22 cellular contexts compared by ENCODE assay signal in the genomic region with DNA sequence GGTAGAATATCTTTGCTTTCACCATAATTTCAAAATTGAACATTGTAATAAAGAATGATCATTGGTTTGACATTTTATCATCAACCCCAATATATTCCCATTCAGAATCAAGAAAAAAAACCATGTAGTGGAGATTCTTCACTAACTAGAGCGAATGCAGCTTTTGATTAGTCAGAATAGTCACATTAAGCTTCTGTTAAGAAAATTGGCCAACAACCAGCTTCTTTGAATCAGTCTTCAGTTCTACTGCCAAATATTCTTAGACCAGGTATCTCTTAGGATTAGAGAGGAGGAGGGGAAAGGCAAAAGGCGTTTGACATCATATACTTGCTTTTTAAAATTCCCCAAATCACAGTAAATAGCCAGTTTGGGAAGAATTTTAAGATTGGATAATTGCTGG. TPM values are rescaled to one million over a fixed set of nuclear protein-coding genes. Genes with fewer than 3 reads are reported as not detected.
DNase-seq lines count a peak whose midpoint lies in the region; ATAC-seq, FAIRE-seq and TF ChIP-seq lines count a peak whose summit lies in the region.
"Had no signal": no experiment of that assay in that cellular context is flagged by ENCODE, and none has a peak within 500 bp of the region (broad histone marks: within the 10 kb centered on the region; RNA-seq: fewer than 3 reads in every experiment).

No MANE protein-coding gene starts in this region.

- H3K9me3 Mint-ChIP-seq in MCF 10A (ENCODE audit: unreplicated experiment): no peaks in the 10 kb centered on the region
- H3K9me3 Mint-ChIP-seq: CD4-positive, CD25-positive, alpha-beta regulatory T cell had no signal

- H3K4me1 Mint-ChIP-seq in MCF 10A (ENCODE audit: insufficient read depth, unreplicated experiment): no peaks in the 10 kb centered on the region
- H3K4me1 Mint-ChIP-seq: CD4-positive, CD25-positive, alpha-beta regulatory T cell had no signal

- no peak overlapping the region for H3K4me3 Mint-ChIP-seq in MCF 10A (ENCODE audit: unreplicated experiment)
- H3K4me3 Mint-ChIP-seq: CD4-positive, CD25-positive, alpha-beta regulatory T cell had no signal

- CTCF ChIA-PET in MCF 10A (lab: Yijun Ruan, JAX) (interaction anchor here (0.6 to 1.3 kb wide), 2 partner anchors 20 to 160 kb away, joined by 4 read pairs; no protein-coding TSS in a partner anchor), HepG2 (lab: Yijun Ruan, JAX; ENCODE audit: low intra/inter-chr PET ratio, low total read pairs) (no interaction called here)

- H2AFZ ChIP-seq in HepG2 (ENCODE audit: low read length): no peak overlapping the region
- no peak overlapping the region for H2AFZ ChIP-seq in MM.1S (ENCODE audit: low read length)

- H3K36me3 ChIP-seq in breast epithelium (no peaks in the 10 kb centered on the region), HepG2 (replicated peaks in 1 of 2; ENCODE audit: control insufficient read depth in 1 of 2, insufficient read depth in 2 of 2, low read length in 2 of 2) (peaks cover 0 to 4% of the 10 kb centered on the region in 2 experiments; a peak in 1 of 5 replicates), MM.1S (replicated peaks; ENCODE audit: insufficient read depth, low read length) (no peaks in the 10 kb centered on the region)
- H3K36me3 ChIP-seq: BE2C, Peyer's patch had no signal

- POLR2A ChIA-PET in MCF 10A (lab: Yijun Ruan, JAX): interaction anchor here (0.6 to 2.1 kb wide), 4 partner anchors 79 to 1226 kb away, joined by 3 to 5 read pairs (median 3); a partner anchor contains a TSS
- POLR2A ChIA-PET in HepG2 (lab: Yijun Ruan, JAX): interaction anchor here (0.9 to 1.2 kb wide), 3 partner anchors 22 to 88 kb away, joined by 3 to 4 read pairs (median 3); a partner anchor contains a TSS

- no peaks in the 10 kb centered on the region for H3F3A ChIP-seq in MM.1S (ENCODE audit: insufficient read depth, low read length)

- FAIRE-seq in HepG2 (lab: Jason Lieb, UNC): no peak

- no peak for TF ChIP-seq POLR2A in breast epithelium (IDR thresholded peaks at IDR 0.05)
- TF ChIP-seq POLR2A in HepG2 (IDR thresholded peaks at IDR 0.05; ENCODE audit: insufficient read depth in 1 of 2, low read depth in 2 of 2, low read length in 2 of 2): no peak

- intact Hi-C loops in MCF 10A (cut with micrococcal nuclease): no loop called here
- intact Hi-C loops in breast epithelium (cut with DNase I; ENCODE audit: low total_unique reads): no loop called here
- intact Hi-C loops in HepG2 (cut with micrococcal nuclease; ENCODE audit: unreplicated experiment): loop anchor here (10.0 kb wide), 1 partner anchor 45 kb away; no protein-coding TSS in a partner anchor

- no peaks in the 10 kb centered on the region for H3K9me3 ChIP-seq in breast epithelium
- H3K9me3 ChIP-seq in HepG2 (ENCODE audit: low read length): no peaks in the 10 kb centered on the region
- no peaks in the 10 kb centered on the region for H3K9me3 ChIP-seq in MM.1S (replicated peaks; ENCODE audit: insufficient read depth, low read length)
- H3K9me3 ChIP-seq: BE2C, Peyer's patch had no signal

- TF ChIP-seq CTCF in MCF 10A (IDR thresholded peaks at IDR 0.05; ENCODE audit: unreplicated experiment) (no peak), breast epithelium (IDR thresholded peaks at IDR 0.05) (no peak), epithelial cell of proximal tubule (conservative IDR thresholded peaks at IDR 0.05; ENCODE audit: low read depth, low read length) (no peak), HepG2 (CRISPR knock-in tag; IDR thresholded peaks at IDR 0.05) (no peak), MM.1S (IDR thresholded peaks at IDR 0.05; ENCODE audit: low read length) (no peak)

- no peaks in the 10 kb centered on the region for H3K36me3 Mint-ChIP-seq in MCF 10A (ENCODE audit: insufficient read depth, unreplicated experiment)
- H3K36me3 Mint-ChIP-seq: CD4-positive, CD25-positive, alpha-beta regulatory T cell had no signal

- H3K4me2 ChIP-seq in HepG2 (ENCODE audit: low read depth, low read length) (0 out of 2 replicates have a peak overlapping the region, but pooled peaks have one; percentile 3), MM.1S (ENCODE audit: low read depth, low read length) (no peak overlapping the region)

- no peak overlapping the region for H3K27ac ChIP-seq in breast epithelium
- no peak overlapping the region for H3K27ac ChIP-seq in HepG2 (ENCODE audit: extremely low read length, insufficient read depth, low read length)
- H3K27ac ChIP-seq in MM.1S (ENCODE audit: low read length): no peak overlapping the region

- H3K27ac Mint-ChIP-seq in MCF 10A (ENCODE audit: low read depth, unreplicated experiment): no peak overlapping the region
- H3K27ac Mint-ChIP-seq: CD4-positive, CD25-positive, alpha-beta regulatory T cell had no signal

- no peaks in the 10 kb centered on the region for H3K4me1 ChIP-seq in breast epithelium
- peaks cover 23% of the 10 kb centered on the region for H3K4me1 ChIP-seq in HepG2 (ENCODE audit: insufficient read depth, low read length)
- no peaks in the 10 kb centered on the region for H3K4me1 ChIP-seq in MM.1S (ENCODE audit: low read length)
- H3K4me1 ChIP-seq: BE2C, Peyer's patch had no signal

- TF ChIP-seq RAD21 in HepG2 (CRISPR knock-in tag; IDR thresholded peaks at IDR 0.05): no peak

- H4K20me1 ChIP-seq in HepG2 (ENCODE audit: insufficient read depth, low read length): no peaks in the 10 kb centered on the region
- no peaks in the 10 kb centered on the region for H4K20me1 ChIP-seq in MM.1S (ENCODE audit: insufficient read depth, low read length)

- H3K9me2 ChIP-seq in MM.1S (replicated peaks; ENCODE audit: insufficient read depth, low read length): no peaks in the 10 kb centered on the region

- no peak overlapping the region for H3K9ac ChIP-seq in HepG2 (ENCODE audit: insufficient read depth, low read depth, low read length)
- no peak overlapping the region for H3K9ac ChIP-seq in MM.1S (ENCODE audit: low read length)

- DNase-seq in MCF 10A (ENCODE audit: unreplicated experiment) (peak; percentile 16), breast epithelium (ENCODE audit: low spot score in 2 of 2) (no peak), epithelial cell of proximal tubule (ENCODE audit: low read depth) (peak; percentile 19), HepG2 (ENCODE audit: low spot score) (no peak), MM.1S (no peak), T-helper 9 cell (no peak)
- DNase-seq in activated CD4-positive, alpha-beta T cell treated with anti-CD3 and anti-CD28 coated beads, Interleukin-2, amount 50 U/mL, for 1 hour: no peak
- DNase-seq: 8988T; BE2C; CD4-positive, CD25-positive, alpha-beta regulatory T cell; COR-L47; DMS153; GDM1; HCEC 1CT; NCI-H1105; NCI-H187; NCI-H2107; NCI-H510A; NCI-H748 treated with DMSO at 0.1 percent for 48 hours; NK-92 treated with Interleukin-12 subunit alpha and Interleukin-12 subunit beta, amount 100 ng/mL, for 24 hours; Peyer's patch had no signal

- no peak for ATAC-seq in HepG2
- no peak for ATAC-seq in HG02840 (IDR thresholded peaks at IDR 0.05; ENCODE audit: low FRiP score, unreplicated experiment)

- BruUV-seq in MCF 10A (replicated peaks; lab: Mats Ljungman, UMichigan): no TSS peak
- no TSS peak for BruUV-seq in HepG2 (replicated peaks; lab: Mats Ljungman, UMichigan)

- in situ Hi-C loops in HepG2 (cut with HindIII; ENCODE audit: extremely low pct_ligation_motif_present, low pct_unique_long_range_greater_than_20kb): loop anchor here (25.0 kb wide), 1 partner anchor 293 kb away; no protein-coding TSS in a partner anchor

- H3K79me2 ChIP-seq in HepG2 (ENCODE audit: insufficient read depth, low read length): no peaks in the 10 kb centered on the region
- no peaks in the 10 kb centered on the region for H3K79me2 ChIP-seq in MM.1S (ENCODE audit: low read length)

- H3K4me3 ChIP-seq in breast epithelium (no peak overlapping the region), epithelial cell of proximal tubule (ENCODE audit: low read depth, low read length) (no peak overlapping the region), HepG2 (replicated peaks in 1 of 3; ENCODE audit: insufficient read depth in 1 of 3, low read depth in 2 of 3, low read length in 3 of 3) (no peak overlapping the region), MM.1S (ENCODE audit: low read length) (no peak overlapping the region)
- H3K4me3 ChIP-seq: Peyer's patch had no signal

- TF ChIP-seq EP300 in HepG2 (IDR thresholded peaks at IDR 0.05; ENCODE audit: low read depth in 2 of 2, low read length in 2 of 2): no peak
- no peak for TF ChIP-seq EP300 in HepG2 (CRISPR knock-in tag; IDR thresholded peaks at IDR 0.05; ENCODE audit: borderline replicate concordance)

- H3K27me3 ChIP-seq in breast epithelium (peaks cover 0 to 65% of the 10 kb centered on the region in 2 donors), HepG2 (ENCODE audit: control insufficient read depth in 1 of 2, insufficient read depth in 2 of 2, low read length in 2 of 2) (no peaks in the 10 kb centered on the region), MM.1S (replicated peaks; ENCODE audit: insufficient read depth, low read length) (no peaks in the 10 kb centered on the region)
- H3K27me3 ChIP-seq: BE2C, Peyer's patch had no signal

- WGBS in HepG2 (ENCODE audit: low lambda C conversion rate): 90% methylated on average over 2 of the region's 2 CpGs

- H3K27me3 Mint-ChIP-seq in MCF 10A (ENCODE audit: insufficient read depth, unreplicated experiment): peaks cover 39% of the 10 kb centered on the region

RNA-seq across cellular contexts. Expression of a gene that starts 22.2 kb away (rescaled TPM):
- total RNA-seq in MCF 10A (2022) (3.3 and 4.7 TPM in 2 replicates), breast epithelium (10 to 100 TPM in 1 of 3 donors, 1 to 10 TPM in 2; 5.3 to 12.9 (median 7.9) TPM), epithelial cell of proximal tubule (1.2 and 1.7 TPM in 2 replicates), HepG2 (2016; rRNA removed; fragmentation: Illumina TruSeq; extraction: Trizol) (7.2 and 11.6 TPM in 2 replicates)
- total RNA-seq in HepG2 (2016; cell fraction: cytosol; rRNA removed; fragmentation: Illumina TruSeq; extraction: Trizol; ENCODE audit: low read depth): 0.71 and 1.1 TPM in 2 replicates
- total RNA-seq in HepG2 (2016; cell fraction: insoluble cytoplasmic fraction; rRNA removed; fragmentation: Illumina TruSeq; extraction: Trizol): 6.7 and 11.4 TPM in 2 replicates
- total RNA-seq in HepG2 (2016; cell fraction: membrane; rRNA removed; fragmentation: Illumina TruSeq; extraction: Trizol): 1.8 and 2.3 TPM in 2 replicates
- 10.4 and 10.7 TPM in 2 replicates for total RNA-seq in HepG2 (2016; cell fraction: nucleus; rRNA removed; fragmentation: Illumina TruSeq; extraction: Trizol)
- polyA plus RNA-seq in HepG2 (2011; rRNA removed): 4.0 and 6.2 TPM in 2 replicates
- 1.7 and 3.1 TPM in 2 replicates for polyA plus RNA-seq in HepG2 (2011; cell fraction: cytosol; rRNA removed)
- 2.1 and 3.1 TPM in 2 replicates for polyA plus RNA-seq in HepG2 (2011; cell fraction: nucleus; rRNA removed)
- 4.7 and 5.9 TPM in 2 replicates for polyA plus RNA-seq in HepG2 (2012)
- polyA plus RNA-seq in HepG2 (2016; cell fraction: cytosol; fragmentation: Illumina TruSeq; extraction: Trizol; ENCODE audit: low read depth): 0.18 and 0.25 TPM in 2 replicates
- polyA plus RNA-seq in HepG2 (2016; cell fraction: insoluble cytoplasmic fraction; fragmentation: Illumina TruSeq; extraction: Trizol; ENCODE audit: low read depth): 8.1 TPM in 2 replicates
- polyA plus RNA-seq in HepG2 (2016; cell fraction: membrane; fragmentation: Illumina TruSeq; extraction: Trizol; ENCODE audit: low read depth): 0.56 and 0.88 TPM in 2 replicates
- 9.5 and 10.3 TPM in 2 replicates for polyA plus RNA-seq in HepG2 (2016; cell fraction: nucleus; fragmentation: Illumina TruSeq; extraction: Trizol; ENCODE audit: insufficient read depth, low read depth)
- polyA minus RNA-seq in HepG2 (2011; rRNA and poly(A)+ RNA removed; ENCODE audit: low replicate concordance): 0.05 and 3.7 TPM in 2 replicates
- polyA minus RNA-seq in HepG2 (2011; cell fraction: cytosol; rRNA and poly(A)+ RNA removed): 5.5 and 6.3 TPM in 2 replicates
- 13.8 and 14.2 TPM in 2 replicates for polyA minus RNA-seq in HepG2 (2011; cell fraction: nucleus; rRNA and poly(A)+ RNA removed)

RNA-seq across cellular contexts. Expression of a gene that starts 53.8 kb away (rescaled TPM):
- 0.09 and 0.17 TPM in 2 replicates for total RNA-seq in MCF 10A (2022)
- total RNA-seq in breast epithelium: 10 to 100 TPM in 1 of 3 donors, 1 to 10 TPM in 2; 1.1 to 17.1 (median 3.9) TPM
- total RNA-seq in epithelial cell of proximal tubule: 0.36 and 1.2 TPM in 2 replicates
- 9.7 and 18.5 TPM in 2 replicates for total RNA-seq in HepG2 (2016; rRNA removed; fragmentation: Illumina TruSeq; extraction: Trizol)
- total RNA-seq in HepG2 (2016; cell fraction: cytosol; rRNA removed; fragmentation: Illumina TruSeq; extraction: Trizol; ENCODE audit: low read depth): 1.6 and 1.8 TPM in 2 replicates
- 10.1 and 19.1 TPM in 2 replicates for total RNA-seq in HepG2 (2016; cell fraction: insoluble cytoplasmic fraction; rRNA removed; fragmentation: Illumina TruSeq; extraction: Trizol)
- 3.8 and 4.0 TPM in 2 replicates for total RNA-seq in HepG2 (2016; cell fraction: membrane; rRNA removed; fragmentation: Illumina TruSeq; extraction: Trizol)
- 23.5 and 24.5 TPM in 2 replicates for total RNA-seq in HepG2 (2016; cell fraction: nucleus; rRNA removed; fragmentation: Illumina TruSeq; extraction: Trizol)
- polyA plus RNA-seq in HepG2 (2011; rRNA removed): 42.8 and 43.5 TPM in 2 replicates
- 32.3 and 42.2 TPM in 2 replicates for polyA plus RNA-seq in HepG2 (2011; cell fraction: cytosol; rRNA removed)
- 22.0 and 25.0 TPM in 2 replicates for polyA plus RNA-seq in HepG2 (2011; cell fraction: nucleus; rRNA removed)
- 52.9 and 69.8 TPM in 2 replicates for polyA plus RNA-seq in HepG2 (2012)
- polyA plus RNA-seq in HepG2 (2016; cell fraction: cytosol; fragmentation: Illumina TruSeq; extraction: Trizol; ENCODE audit: low read depth): 0.83 and 0.86 TPM in 2 replicates
- 11.3 and 11.6 TPM in 2 replicates for polyA plus RNA-seq in HepG2 (2016; cell fraction: insoluble cytoplasmic fraction; fragmentation: Illumina TruSeq; extraction: Trizol; ENCODE audit: low read depth)
- polyA plus RNA-seq in HepG2 (2016; cell fraction: membrane; fragmentation: Illumina TruSeq; extraction: Trizol; ENCODE audit: low read depth): 2.1 and 2.3 TPM in 2 replicates
- 34.1 and 36.2 TPM in 2 replicates for polyA plus RNA-seq in HepG2 (2016; cell fraction: nucleus; fragmentation: Illumina TruSeq; extraction: Trizol; ENCODE audit: insufficient read depth, low read depth)
- polyA minus RNA-seq in HepG2 (2011; rRNA and poly(A)+ RNA removed; ENCODE audit: low replicate concordance): 73.8 TPM in 1 of 2 replicates, not detected in the other
- 74.3 and 77.9 TPM in 2 replicates for polyA minus RNA-seq in HepG2 (2011; cell fraction: cytosol; rRNA and poly(A)+ RNA removed)
- 60.5 and 65.3 TPM in 2 replicates for polyA minus RNA-seq in HepG2 (2011; cell fraction: nucleus; rRNA and poly(A)+ RNA removed)
- total RNA-seq: CD4-positive, CD25-positive, alpha-beta regulatory T cell had no signal
- polyA plus RNA-seq: CD4-positive, CD25-positive, alpha-beta regulatory T cell had no signal

Comparison
In these comparisons a context has a peak if more than half of its experiments do, and no peak if none do; other contexts are left out.
1. DNase-seq: peak in MCF 10A (single experiment) and epithelial cell of proximal tubule (single experiment); none in breast epithelium (0 of 2), HepG2 (single experiment), MM.1S (single experiment), activated CD4-positive, alpha-beta T cell treated with anti-CD3 and anti-CD28 coated beads, Interleukin-2, amount 50 U/mL, for 1 hour (single experiment) and T-helper 9 cell (single experiment).